22 cellular contexts compared by ENCODE assay signal in genomic region chr17:40686192-40686591, GRCh38. TPM values are rescaled to one million over a fixed set of nuclear protein-coding genes. Genes with fewer than 3 reads are reported as not detected.
"Had no signal": no experiment of that assay in that cellular context is flagged by ENCODE, and none has a peak within 500 bp of the region (broad histone marks: within the 10 kb centered on the region; RNA-seq: fewer than 3 reads in every experiment).

No MANE protein-coding gene starts in this region.

- H3K27ac ChIP-seq: cardiac muscle cell, dorsolateral prefrontal cortex, epithelial cell of prostate, suprapubic skin, transverse colon, uterus had no signal

- DNase-seq: activated CD4-positive, alpha-beta T cell treated with anti-CD3 and anti-CD28 coated beads, Interleukin-2, amount 50 U/mL, for 1 hour; activated CD8-positive, alpha-beta memory T cell treated with anti-CD3 and anti-CD28 coated beads, Interleukin-2, amount 50 U/mL, for 4 hours; activated gamma-delta T cell; activated T-cell treated with anti-CD3 and anti-CD28 coated beads, Interleukin-2, amount 50 U/mL, for 72 hours; foreskin fibroblast; hippocampal formation; islet precursor cell; retina; stimulated activated CD4-positive, alpha-beta T cell treated with anti-CD3 and anti-CD28 coated beads, Interleukin-2, amount 100 ng/mL, for 24 hours; transverse colon; uterus had no signal

- H3K36me3 Mint-ChIP-seq: activated naive CD8-positive, alpha-beta T cell had no signal

- H3K9me3 ChIP-seq: suprapubic skin, transverse colon, uterus had no signal

- H3K4me1 ChIP-seq: suprapubic skin, transverse colon, uterus had no signal

- H3K27ac Mint-ChIP-seq: activated naive CD8-positive, alpha-beta T cell; activated T-cell treated with anti-CD3 and anti-CD28 coated beads, Interleukin-2, amount 50 U/mL, for 72 hours; nephron; stimulated activated naive CD8-positive, alpha-beta T cell treated with anti-CD3 and anti-CD28 coated beads, Interleukin-15, Interleukin-2, amounts not matched to agents 100 ng/mL and 50 ng/mL, for 24 hours; T-helper 1 cell treated with Interleukin-12 subunit alpha and Interleukin-12 subunit beta and Interleukin-4 antibody, amounts not matched to agents 30 μg/mL and 1 μg/mL, for 36 hours had no signal

- H3K4me3 Mint-ChIP-seq: activated naive CD8-positive, alpha-beta T cell; activated T-cell treated with anti-CD3 and anti-CD28 coated beads, Interleukin-2, amount 50 U/mL, for 72 hours; nephron; stimulated activated naive CD8-positive, alpha-beta T cell treated with anti-CD3 and anti-CD28 coated beads, Interleukin-15, Interleukin-2, amounts not matched to agents 100 ng/mL and 50 ng/mL, for 24 hours; T-helper 1 cell treated with Interleukin-12 subunit alpha and Interleukin-12 subunit beta and Interleukin-4 antibody, amounts not matched to agents 30 μg/mL and 1 μg/mL, for 36 hours had no signal

- H3K36me3 ChIP-seq: cardiac muscle cell, suprapubic skin, transverse colon, uterus had no signal

- FAIRE-seq: colon had no signal

- H3K4me3 ChIP-seq: cardiac muscle cell, dorsolateral prefrontal cortex, lung, suprapubic skin, transverse colon, uterus had no signal

- H3K27me3 ChIP-seq: cardiac muscle cell, suprapubic skin, uterus had no signal

- H3K4me1 Mint-ChIP-seq: nephron had no signal

- H3K9me3 Mint-ChIP-seq: activated T-cell treated with anti-CD3 and anti-CD28 coated beads, Interleukin-2, amount 50 U/mL, for 72 hours; nephron; stimulated activated naive CD8-positive, alpha-beta T cell treated with anti-CD3 and anti-CD28 coated beads, Interleukin-15, Interleukin-2, amounts not matched to agents 100 ng/mL and 50 ng/mL, for 24 hours; T-helper 1 cell treated with Interleukin-12 subunit alpha and Interleukin-12 subunit beta and Interleukin-4 antibody, amounts not matched to agents 30 μg/mL and 1 μg/mL, for 36 hours had no signal

RNA-seq across cellular contexts. Expression of gene KRT24, which starts 17.4 kb away (rescaled TPM):
- total RNA-seq: activated T-cell treated with anti-CD3 and anti-CD28 coated beads, Interleukin-2, amount 50 U/mL, for 72 hours; cardiac muscle cell; dorsolateral prefrontal cortex; lung; posterior vena cava; suprapubic skin; uterus had no signal
- polyA plus RNA-seq: cardiac muscle cell had no signal

RNA-seq across cellular contexts. Expression of gene KRT222, which starts 21.2 kb away (rescaled TPM):
- total RNA-seq: activated T-cell treated with anti-CD3 and anti-CD28 coated beads, Interleukin-2, amount 50 U/mL, for 72 hours; cardiac muscle cell had no signal
